8 cellular contexts compared by ENCODE assay signal in the genomic region with DNA sequence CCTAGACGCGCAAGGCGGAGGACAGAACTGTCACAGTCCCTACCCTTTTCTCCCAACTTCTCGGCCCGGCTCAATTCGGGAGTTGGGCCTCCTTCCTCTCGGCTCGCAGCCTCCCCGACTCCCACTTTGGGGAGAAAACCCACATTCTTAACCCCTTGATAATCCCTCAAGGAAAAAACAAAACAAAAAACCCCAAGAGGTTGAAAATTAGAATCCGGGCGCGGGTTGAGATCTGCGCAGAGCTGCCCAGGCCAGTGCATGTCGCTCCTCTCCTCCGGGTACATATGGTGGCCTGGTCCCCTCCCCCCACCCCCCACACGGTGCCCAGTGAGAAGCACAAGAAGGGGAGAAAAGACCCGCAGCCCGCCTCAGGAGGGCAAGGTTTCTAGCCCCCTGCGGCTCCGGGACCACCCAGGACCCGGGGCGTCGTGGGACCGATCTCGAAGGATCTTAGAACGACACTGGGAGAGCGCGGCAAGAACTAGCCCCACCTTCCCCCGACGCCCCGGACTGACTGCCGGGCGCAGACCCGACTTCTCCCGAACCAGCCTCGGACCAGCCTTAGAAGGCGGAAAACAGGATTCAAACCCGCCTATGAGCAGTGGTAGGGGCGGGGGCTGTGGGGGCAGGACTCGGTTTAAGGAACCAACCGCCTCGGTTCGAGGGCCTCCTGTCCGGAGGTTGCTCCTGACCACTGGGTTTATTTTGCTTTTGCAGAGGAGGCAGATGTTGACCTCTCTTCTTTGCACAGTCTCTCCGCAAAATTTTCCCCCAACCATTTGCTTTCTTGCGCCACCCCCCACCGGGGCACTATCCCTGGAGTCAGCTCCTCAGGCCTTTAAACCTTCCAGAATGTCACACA. TPM values are rescaled to one million over a fixed set of nuclear protein-coding genes. Genes with fewer than 3 reads are reported as not detected.
DNase-seq lines count a peak whose midpoint lies in the region; ATAC-seq and TF ChIP-seq lines count a peak whose summit lies in the region.

No MANE protein-coding gene starts in this region.

- peak overlapping the region in 1 of 2 donors; percentile 56 for H3K9ac ChIP-seq in colonic mucosa (ENCODE audit: low read depth in 2 of 2, low read length in 2 of 2)

- intact Hi-C loops in colonic mucosa (cut with DNase I) (no loop called here), lower lobe of right lung (cut with DNase I) (loop anchor here (10.0 kb wide), 2 partner anchors 312 to 1032 kb away; no protein-coding TSS in a partner anchor), tibial artery (cut with DNase I; ENCODE audit: low total_unique reads) (loop anchor here (5.0 kb wide), 1 partner anchor 299 kb away; no protein-coding TSS in a partner anchor)

- H3K27me3 Mint-ChIP-seq in activated CD4-positive, alpha-beta T cell treated with anti-CD3 and anti-CD28 coated beads, Interleukin-2, amount 10 ng/mL, durations not matched to agents 7 days and 5 days = peaks cover 92% of the 10 kb centered on the region

- H3K27ac Mint-ChIP-seq in activated CD4-positive, alpha-beta T cell treated with anti-CD3 and anti-CD28 coated beads, Interleukin-2, amount 10 ng/mL, durations not matched to agents 7 days and 5 days = peak overlapping the region; percentile 69

- H3K4me1 Mint-ChIP-seq in activated CD4-positive, alpha-beta T cell treated with anti-CD3 and anti-CD28 coated beads, Interleukin-2, amount 10 ng/mL, durations not matched to agents 7 days and 5 days = peaks cover 27% of the 10 kb centered on the region

- H3K4me1 ChIP-seq in colonic mucosa (peaks cover 18% of the 10 kb centered on the region), lower lobe of right lung (peaks cover 52% of the 10 kb centered on the region), tibial artery (peaks cover 2 to 59% (median 40%) of the 10 kb centered on the region in 4 donors)

- no peak for TF ChIP-seq CTCF in colonic mucosa (IDR thresholded peaks at IDR 0.05)
- TF ChIP-seq CTCF in lower lobe of right lung (IDR thresholded peaks at IDR 0.05) = no peak
- no peak for TF ChIP-seq CTCF in tibial artery (IDR thresholded peaks at IDR 0.05)

- peak; percentile 58 to 59 for ATAC-seq in lower lobe of right lung

- H3K9me3 ChIP-seq in colonic mucosa (no peaks in the 10 kb centered on the region), lower lobe of right lung (no peaks in the 10 kb centered on the region), tibial artery (no peaks in the 10 kb centered on the region)

- POLR2A ChIA-PET in activated CD4-positive, alpha-beta T cell treated with anti-CD3 and anti-CD28 coated beads, Interleukin-2, amount 10 ng/mL, durations not matched to agents 7 days and 5 days (lab: Charles Lee) = no interaction called here

- no peaks in the 10 kb centered on the region for H3K9me3 Mint-ChIP-seq in activated CD4-positive, alpha-beta T cell treated with anti-CD3 and anti-CD28 coated beads, Interleukin-2, amount 10 ng/mL, durations not matched to agents 7 days and 5 days

- H3K36me3 ChIP-seq in colonic mucosa (no peaks in the 10 kb centered on the region), lower lobe of right lung (no peaks in the 10 kb centered on the region), tibial artery (no peaks in the 10 kb centered on the region)

- H3K27ac ChIP-seq in colonic mucosa (peak overlapping the region; percentile 36), lower lobe of right lung (peak overlapping the region; percentile 62), tibial artery (peak overlapping the region; percentile 73 to 82)

- peak overlapping the region; percentile 22 for H3K4me3 Mint-ChIP-seq in activated CD4-positive, alpha-beta T cell treated with anti-CD3 and anti-CD28 coated beads, Interleukin-2, amount 10 ng/mL, durations not matched to agents 7 days and 5 days

- DNase-seq in activated CD4-positive, alpha-beta T cell treated with anti-CD3 and anti-CD28 coated beads, Interleukin-2, amount 10 ng/mL, durations not matched to agents 7 days and 5 days = no peak
- DNase-seq in activated CD4-positive, alpha-beta T cell treated with anti-CD3 and anti-CD28 coated beads for 4 hours = no peak
- DNase-seq in colonic mucosa (peak; percentile 45), lower lobe of right lung (peak; percentile 68), tibial artery (peak; percentile 79 to 84), nucleus accumbens (lab: John Stamatoyannopoulos, UW) (no peak), COLO829 (ENCODE audit: low spot score) (no peak), OCI-M2 (lab: John Stamatoyannopoulos, UW; ENCODE audit: unreplicated experiment) (no peak)

- H3K4me3 ChIP-seq in colonic mucosa = peak overlapping the region; percentile 23
- H3K4me3 ChIP-seq in lower lobe of right lung = peak overlapping the region; percentile 59
- H3K4me3 ChIP-seq in tibial artery = peak overlapping the region; percentile 58 to 69

- H3K27me3 ChIP-seq in colonic mucosa = peaks cover 76% of the 10 kb centered on the region
- H3K27me3 ChIP-seq in lower lobe of right lung (ENCODE audit: low read depth) = peaks cover 95% of the 10 kb centered on the region
- peaks cover 3 to 84% of the 10 kb centered on the region in 2 donors for H3K27me3 ChIP-seq in tibial artery

- CTCF ChIA-PET in activated CD4-positive, alpha-beta T cell treated with anti-CD3 and anti-CD28 coated beads, Interleukin-2, amount 10 ng/mL, durations not matched to agents 7 days and 5 days (lab: Charles Lee) = interaction anchor here (1.0 to 3.2 kb wide), 3 partner anchors 8 to 297 kb away, joined by 3 to 9 read pairs (median 7); no protein-coding TSS in a partner anchor

- H3K36me3 Mint-ChIP-seq in activated CD4-positive, alpha-beta T cell treated with anti-CD3 and anti-CD28 coated beads, Interleukin-2, amount 10 ng/mL, durations not matched to agents 7 days and 5 days (ENCODE audit: low read depth) = peaks cover 3% of the 10 kb centered on the region

RNA-seq across cellular contexts. Expression of gene PDGFRA, which starts 2.5 kb away (rescaled TPM):
- total RNA-seq in activated CD4-positive, alpha-beta T cell treated with anti-CD3 and anti-CD28 coated beads, Interleukin-2, amount 10 ng/mL, durations not matched to agents 7 days and 5 days = not detected
- total RNA-seq in colonic mucosa (10 to 100 TPM; 20.5 to 32.5 TPM), lower lobe of right lung (69.5 TPM)

Comparison
In these comparisons a context has a peak if more than half of its experiments do, and no peak if none do; other contexts are left out.
1. DNase-seq: peak in colonic mucosa (single experiment), lower lobe of right lung (single experiment) and tibial artery (2 of 2); none in activated CD4-positive, alpha-beta T cell treated with anti-CD3 and anti-CD28 coated beads, Interleukin-2, amount 10 ng/mL, durations not matched to agents 7 days and 5 days (single experiment), activated CD4-positive, alpha-beta T cell treated with anti-CD3 and anti-CD28 coated beads for 4 hours (0 of 2), nucleus accumbens (0 of 56), COLO829 (single experiment) and OCI-M2 (single experiment).
2. RNA of gene PDGFRA, which starts 2.5 kb away (total RNA-seq): 69.5 TPM in lower lobe of right lung (single experiment) and 20.5 to 32.5 TPM in colonic mucosa; not detected in activated CD4-positive, alpha-beta T cell treated with anti-CD3 and anti-CD28 coated beads, Interleukin-2, amount 10 ng/mL, durations not matched to agents 7 days and 5 days; every median in the first group is over 10 times any median in the second.
3. Peak in every context shown above with its lines, with median percentiles within 50 percentile points of each other: H3K27ac ChIP-seq and H3K4me3 ChIP-seq.